In genomic region chr3:168093790-168094189, GRCh38 we compare ENCODE assay signal across 2 cellular contexts.
TF ChIP-seq lines count a peak whose summit lies in the region.

No MANE protein-coding gene starts in this region.

TF ChIP-seq in H1, 55 proteins besides CTCF, POLR2A, EP300 and RAD21 (continued from another document):
- TF ChIP-seq SRF (IDR thresholded peaks at IDR 0.05; ENCODE audit: low read depth, low read length) (no peak), EZH2 (IDR thresholded peaks at IDR 0.05; ENCODE audit: low read depth, low read length, severe bottlenecking) (no peak), CTBP2 (IDR thresholded peaks at IDR 0.05; ENCODE audit: borderline replicate concordance, insufficient read depth, insufficient read length, low read length) (no peak), KDM4A (IDR thresholded peaks at IDR 0.05; ENCODE audit: low read depth, low read length, severe bottlenecking) (no peak), CHD2 (IDR thresholded peaks at IDR 0.05; ENCODE audit: low read length) (no peak), SP4 (IDR thresholded peaks at IDR 0.05; ENCODE audit: low read length) (no peak), BRCA1 (IDR thresholded peaks at IDR 0.05; ENCODE audit: low read depth, low read length) (no peak), E2F6 (IDR thresholded peaks at IDR 0.05) (no peak), TEAD4 (IDR thresholded peaks at IDR 0.05; ENCODE audit: low read depth, low read length) (no peak), TAF1 (IDR thresholded peaks at IDR 0.05; ENCODE audit: low read depth, low read length) (no peak), SIX5 (IDR thresholded peaks at IDR 0.05; ENCODE audit: low read depth, low read length) (no peak), SP1 (IDR thresholded peaks at IDR 0.05; ENCODE audit: low read depth, low read length) (no peak)
- TF ChIP-seq, protein P1, sequence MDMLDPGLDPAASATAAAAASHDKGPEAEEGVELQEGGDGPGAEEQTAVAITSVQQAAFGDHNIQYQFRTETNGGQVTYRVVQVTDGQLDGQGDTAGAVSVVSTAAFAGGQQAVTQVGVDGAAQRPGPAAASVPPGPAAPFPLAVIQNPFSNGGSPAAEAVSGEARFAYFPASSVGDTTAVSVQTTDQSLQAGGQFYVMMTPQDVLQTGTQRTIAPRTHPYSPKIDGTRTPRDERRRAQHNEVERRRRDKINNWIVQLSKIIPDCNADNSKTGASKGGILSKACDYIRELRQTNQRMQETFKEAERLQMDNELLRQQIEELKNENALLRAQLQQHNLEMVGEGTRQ (IDR thresholded peaks at IDR 0.05; ENCODE audit: low read length) = no peak

TF ChIP-seq in neural cell, 6 proteins besides CTCF, POLR2A, EP300 and RAD21 (continued from another document):
- TF ChIP-seq EZH2 (IDR thresholded peaks at IDR 0.05; ENCODE audit: borderline replicate concordance, insufficient read depth, low read length, poor library complexity, severe bottlenecking) (no peak), TAF1 (IDR thresholded peaks at IDR 0.05; ENCODE audit: low read depth) (no peak)
